ENCODE assay signal across 11 cellular contexts in genomic region chr2:163548970-163549369, GRCh38.
"Had no signal": no experiment of that assay in that cellular context is flagged by ENCODE, and none has a peak within 500 bp of the region (broad histone marks: within the 10 kb centered on the region; RNA-seq: fewer than 3 reads in every experiment).

No MANE protein-coding gene starts in this region.

- H3K9me3 ChIP-seq: HAP-1 had no signal

- H3K36me3 ChIP-seq: HAP-1 had no signal

- H3K4me2 ChIP-seq: GM23338 had no signal

- FAIRE-seq: H1, H54 had no signal

- H3K27ac ChIP-seq: GM23248 had no signal

- H2AFZ ChIP-seq: GM23248, GM23338 had no signal

- H3K4me3 ChIP-seq: GM23248, GM23338, HAP-1 had no signal

- ATAC-seq: GM23338, HCT116 had no signal

- H3K9ac ChIP-seq: GM23248 had no signal

- DNase-seq: GM23248, GOT3, H7, H9, HCEC 1CT, HFFc6 had no signal
